ENCODE assay signal across 9 cellular contexts in the genomic region with DNA sequence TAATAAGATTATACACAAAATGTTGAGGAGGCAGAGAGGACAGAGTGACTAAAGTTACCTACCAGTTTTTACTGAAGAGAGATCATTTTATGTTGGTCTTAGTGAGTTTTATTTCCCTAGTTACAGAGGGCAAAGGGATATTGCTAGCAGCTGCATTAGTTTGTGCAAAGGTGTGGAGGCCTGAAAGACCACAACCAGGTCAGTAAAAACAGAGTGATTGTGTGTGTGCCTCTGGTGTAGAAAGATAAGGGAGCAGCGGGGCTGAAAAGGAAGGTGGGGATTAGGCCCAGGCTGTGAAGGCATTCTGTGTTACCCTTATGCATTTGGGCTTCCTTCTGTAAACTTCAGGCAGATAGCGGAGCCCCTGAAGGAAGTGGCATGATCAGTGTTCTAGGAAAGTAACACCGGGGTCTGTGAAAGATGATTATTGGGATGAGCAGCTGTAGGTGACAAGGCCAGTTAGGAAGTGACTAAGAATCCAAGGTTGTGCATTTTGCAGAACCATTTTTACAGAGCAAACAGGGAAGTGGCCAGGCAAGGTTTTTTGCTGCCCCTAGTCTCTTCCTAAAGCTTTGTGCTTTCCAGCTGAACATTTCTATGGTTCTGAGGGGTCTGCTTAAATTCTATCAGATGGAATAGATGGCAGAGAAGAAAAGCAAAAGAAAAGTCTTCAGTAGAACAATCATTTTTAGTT. TPM values are rescaled to one million over a fixed set of nuclear protein-coding genes. Genes with fewer than 3 reads are reported as not detected.
DNase-seq lines count a peak whose midpoint lies in the region; ATAC-seq and TF ChIP-seq lines count a peak whose summit lies in the region.
"Had no signal": no experiment of that assay in that cellular context is flagged by ENCODE, and none has a peak within 500 bp of the region (broad histone marks: within the 10 kb centered on the region; RNA-seq: fewer than 3 reads in every experiment).

No MANE protein-coding gene starts in this region.

- H3K4me1 ChIP-seq in Loucy (ENCODE audit: insufficient read depth, low read length, poor library complexity, severe bottlenecking) (peaks cover 48% of the 10 kb centered on the region), ascending aorta (peaks cover 0 to 17% of the 10 kb centered on the region in 2 donors)

- peaks cover 26% of the 10 kb centered on the region for H3K4me1 Mint-ChIP-seq in nephron
- H3K4me1 Mint-ChIP-seq in stimulated activated naive B cell treated with anti-CD40 and anti-IgM and Interleukin-4, amounts not matched to agents 10 μg/mL and 1 μg/mL and 100 μg/mL, for 72 hours, result peaks cover 18 to 27% of the 10 kb centered on the region in 2 donors

- no peak overlapping the region for H2AFZ ChIP-seq in Loucy (ENCODE audit: low read length)

- no peak for ATAC-seq in stimulated activated naive B cell treated with anti-CD40 and anti-IgM and Interleukin-4, amounts not matched to agents 10 μg/mL and 1 μg/mL and 100 μg/mL, for 72 hours (replicated peaks)

- H3K36me3 Mint-ChIP-seq in nephron (ENCODE audit: low read depth), result peaks cover 32% of the 10 kb centered on the region
- peaks cover 4 to 9% of the 10 kb centered on the region in 2 donors for H3K36me3 Mint-ChIP-seq in stimulated activated naive B cell treated with anti-CD40 and anti-IgM and Interleukin-4, amounts not matched to agents 10 μg/mL and 1 μg/mL and 100 μg/mL, for 72 hours

- H3K27me3 Mint-ChIP-seq in nephron (ENCODE audit: low read depth), result peaks cover 3% of the 10 kb centered on the region
- H3K27me3 Mint-ChIP-seq in stimulated activated naive B cell treated with anti-CD40 and anti-IgM and Interleukin-4, amounts not matched to agents 10 μg/mL and 1 μg/mL and 100 μg/mL, for 72 hours, result no peaks in the 10 kb centered on the region

- H3K27me3 ChIP-seq in Loucy (ENCODE audit: insufficient read depth, low read length, poor library complexity, severe bottlenecking) (peaks cover 11% of the 10 kb centered on the region), ascending aorta (no peaks in the 10 kb centered on the region)

- intact Hi-C loops in ascending aorta (cut with DNase I), result loop anchor here (5.0 to 10.0 kb wide), 2 partner anchors 256 to 546 kb away; partner anchors contain the start of genes SERBP1 and WLS

- TF ChIP-seq CTCF in Loucy (conservative IDR thresholded peaks at IDR 0.05; ENCODE audit: low read length) (no peak), ascending aorta (IDR thresholded peaks at IDR 0.05) (no peak), nephron (IDR thresholded peaks at IDR 0.05; ENCODE audit: unreplicated experiment in 3 of 3) (no peak)

- H3K9me3 Mint-ChIP-seq in nephron, result no peaks in the 10 kb centered on the region
- H3K9me3 Mint-ChIP-seq in stimulated activated naive B cell treated with anti-CD40 and anti-IgM and Interleukin-4, amounts not matched to agents 10 μg/mL and 1 μg/mL and 100 μg/mL, for 72 hours, result no peaks in the 10 kb centered on the region

- peaks cover 10% of the 10 kb centered on the region; the same call in 1 of the 2 replicates for H3F3A ChIP-seq in Loucy (ENCODE audit: low read depth)

- H3K36me3 ChIP-seq in Loucy (ENCODE audit: insufficient read depth, low read length) (peaks cover 4% of the 10 kb centered on the region), ascending aorta (peaks cover 28 to 33% of the 10 kb centered on the region in 2 donors)

- peak overlapping the region; percentile 87 for H3K4me2 ChIP-seq in Loucy (ENCODE audit: low read depth, low read length, poor library complexity, severe bottlenecking)

- DNase-seq in ELF-1 (ENCODE audit: low read depth, low spot score), result peak; percentile 46
- no peak for DNase-seq in ascending aorta (ENCODE audit: low spot score in 2 of 2)
- DNase-seq in stimulated activated naive B cell treated with anti-CD40 and anti-IgM and Interleukin-4, amounts not matched to agents 10 μg/mL and 1 μg/mL and 100 μg/mL, for 72 hours, result no peak
- DNase-seq in COR-L47 (lab: John Stamatoyannopoulos, UW), result no peak
- no peak for DNase-seq in GM19238 (ENCODE audit: insufficient read length, low spot score)
- no peak for DNase-seq in iPS-NIHi7 (ENCODE audit: extremely low spot score)
- DNase-seq: activated CD4-positive, CD25-positive, alpha-beta regulatory T cell treated with anti-CD3 and anti-CD28 coated beads, Interleukin-2, amount 50 U/mL, for 72 hours had no signal

- H3K79me2 ChIP-seq in Loucy (ENCODE audit: insufficient read depth, low read length), result peaks cover 27% of the 10 kb centered on the region

- peaks cover 17% of the 10 kb centered on the region for H4K20me1 ChIP-seq in Loucy (ENCODE audit: insufficient read depth, low read length, poor library complexity, severe bottlenecking)

- H3K9me3 ChIP-seq in Loucy (ENCODE audit: insufficient read depth, low read depth, low read length) (no peaks in the 10 kb centered on the region), ascending aorta (no peaks in the 10 kb centered on the region)

- no peaks in the 10 kb centered on the region for H3K9me2 ChIP-seq in Loucy (replicated peaks; ENCODE audit: low read depth, low read length)

- peak overlapping the region; percentile 98 for H3K9ac ChIP-seq in Loucy (ENCODE audit: low read depth, low read length, poor library complexity, severe bottlenecking)

- H3K4me3 ChIP-seq in Loucy (ENCODE audit: low read length, poor library complexity, severe bottlenecking) (peak overlapping the region; percentile 82), ascending aorta (peak overlapping the region; percentile 92 to 94)

- H3K27ac ChIP-seq in ascending aorta, result peak overlapping the region; percentile 96 to 99

- peak overlapping the region in 2 of 3 experiments; percentile 38 to 80 for H3K27ac Mint-ChIP-seq in nephron
- no peak overlapping the region for H3K27ac Mint-ChIP-seq in stimulated activated naive B cell treated with anti-CD40 and anti-IgM and Interleukin-4, amounts not matched to agents 10 μg/mL and 1 μg/mL and 100 μg/mL, for 72 hours

- H3K4me3 Mint-ChIP-seq in nephron, result peak overlapping the region; percentile 53 to 63 (median 56)
- no peak overlapping the region for H3K4me3 Mint-ChIP-seq in stimulated activated naive B cell treated with anti-CD40 and anti-IgM and Interleukin-4, amounts not matched to agents 10 μg/mL and 1 μg/mL and 100 μg/mL, for 72 hours

RNA-seq across cellular contexts. Expression of gene GADD45A, which starts 3.7 kb away (rescaled TPM):
- total RNA-seq in ascending aorta, result 111 TPM

Comparison
In these comparisons a context has a peak if more than half of its experiments do, and no peak if none do; other contexts are left out.
1. H3K4me3 Mint-ChIP-seq: peak in nephron (3 of 3); none in stimulated activated naive B cell treated with anti-CD40 and anti-IgM and Interleukin-4, amounts not matched to agents 10 μg/mL and 1 μg/mL and 100 μg/mL, for 72 hours (0 of 2).